In the genomic region with DNA sequence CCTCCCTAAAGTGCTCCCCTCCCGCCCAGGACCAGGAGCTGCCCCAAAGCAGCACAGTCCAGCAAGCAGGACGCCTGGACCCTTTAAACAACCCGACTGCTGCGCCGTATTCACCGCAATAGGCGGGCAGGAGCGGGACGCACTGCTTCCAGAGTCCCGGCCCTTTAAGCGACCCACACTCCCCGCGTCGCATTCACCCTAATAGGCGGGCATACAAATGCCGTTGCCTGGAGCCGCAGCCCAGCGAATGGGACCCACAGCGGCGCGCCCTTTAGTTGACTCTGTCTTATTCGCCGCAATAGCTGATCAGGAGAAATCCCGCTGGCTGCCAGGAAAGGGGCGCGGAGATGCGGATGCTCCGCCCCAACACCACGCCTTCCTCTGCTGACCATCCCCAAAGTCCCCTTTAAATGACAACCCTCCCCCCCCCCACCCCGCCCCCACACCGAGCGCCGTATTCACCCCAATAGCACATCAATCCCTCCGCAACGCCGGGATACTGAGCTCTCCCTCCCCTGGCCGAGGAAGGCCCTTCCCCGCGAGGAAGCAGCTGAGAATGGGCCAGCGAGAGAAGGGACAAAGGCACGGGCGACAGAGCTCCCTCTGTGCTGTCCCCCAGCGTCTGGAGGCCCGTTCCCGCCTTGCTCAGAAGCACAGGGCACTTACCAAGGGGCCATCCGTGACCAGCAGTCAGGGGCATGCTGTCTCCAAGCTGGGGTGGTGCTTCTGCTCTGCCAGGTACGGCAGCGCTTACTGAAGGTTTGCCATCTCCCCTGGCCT, we compare ENCODE assay signal across 8 cellular contexts.
DNase-seq lines count a peak whose midpoint lies in the region; ATAC-seq lines count a peak whose summit lies in the region.

No MANE protein-coding gene starts in this region.

- peak overlapping the region; percentile 38 for H3K4me3 Mint-ChIP-seq in central memory CD8-positive, alpha-beta T cell

- peak; percentile 54 to 81 (median 68) for DNase-seq in NCI-H1417 (lab: John Stamatoyannopoulos, UW)
- no peak for DNase-seq in NCI-H1417 treated with DMSO at 0.1 percent for 48 hours (lab: John Stamatoyannopoulos, UW)
- DNase-seq in NCI-H82 treated with DMSO at 0.1 percent for 48 hours (lab: John Stamatoyannopoulos, UW; ENCODE audit: unreplicated experiment): peak; percentile 15
- no peak for DNase-seq in central memory CD8-positive, alpha-beta T cell (ENCODE audit: low spot score in 2 of 2)
- peak; percentile 93 for DNase-seq in retina
- no peak for DNase-seq in KBM-7

- in situ Hi-C loops in KBM-7 (cut with MboI; ENCODE audit: low pct_unique_long_range_greater_than_20kb, low sequenced_read_pairs): no loop called here

- H3K9me3 Mint-ChIP-seq in central memory CD8-positive, alpha-beta T cell: no peaks in the 10 kb centered on the region

- no peak overlapping the region for H3K27ac Mint-ChIP-seq in central memory CD8-positive, alpha-beta T cell (ENCODE audit: low read depth)

- H3K36me3 ChIP-seq in iPS-20b (ENCODE audit: insufficient read depth, low read depth, low read length): no peaks in the 10 kb centered on the region

- H3K4me3 ChIP-seq in iPS-20b (ENCODE audit: low read length): peak overlapping the region; percentile 66

- H3K27ac ChIP-seq in iPS-20b (ENCODE audit: low read length): no peak overlapping the region

- H3K27me3 Mint-ChIP-seq in central memory CD8-positive, alpha-beta T cell: peaks cover 25% of the 10 kb centered on the region

- H3K36me3 Mint-ChIP-seq in central memory CD8-positive, alpha-beta T cell (ENCODE audit: insufficient read depth): peaks cover 5% of the 10 kb centered on the region

- H3K9me3 ChIP-seq in iPS-20b (ENCODE audit: insufficient read depth, low read depth, low read length): no peaks in the 10 kb centered on the region

- H3K4me1 Mint-ChIP-seq in central memory CD8-positive, alpha-beta T cell: peaks cover 51% of the 10 kb centered on the region

- no peak for ATAC-seq in central memory CD8-positive, alpha-beta T cell (replicated peaks; ENCODE audit: extremely low read depth, poor library complexity, severe bottlenecking)
- no peak for ATAC-seq in HG02678 (IDR thresholded peaks at IDR 0.05; ENCODE audit: unreplicated experiment)

- peaks cover 19% of the 10 kb centered on the region for H3K4me1 ChIP-seq in iPS-20b (ENCODE audit: insufficient read depth, low read length)

- peak overlapping the region; percentile 67; the same call in 1 of the 2 replicates for H3K9ac ChIP-seq in iPS-20b (ENCODE audit: low read depth, low read length)

- peaks cover 40% of the 10 kb centered on the region for H3K27me3 ChIP-seq in iPS-20b (ENCODE audit: insufficient read depth, low read length)

Comparison
In these comparisons a context has a peak if more than half of its experiments do, and no peak if none do; other contexts are left out.
1. DNase-seq: peak in NCI-H1417 (3 of 3), NCI-H82 treated with DMSO at 0.1 percent for 48 hours (single experiment) and retina (single experiment); none in NCI-H1417 treated with DMSO at 0.1 percent for 48 hours (single experiment), central memory CD8-positive, alpha-beta T cell (0 of 2) and KBM-7 (single experiment).